1 cellular context compared by ENCODE assay signal in genomic region chr20:34271961-34272360, GRCh38.
TF ChIP-seq lines count a peak whose summit lies in the region.

No MANE protein-coding gene starts in this region.

TF ChIP-seq in IMR-90, 13 proteins besides CTCF, POLR2A, EP300 and RAD21:
- no peak for TF ChIP-seq MXI1 (IDR thresholded peaks at IDR 0.05; ENCODE audit: borderline replicate concordance, low read depth, low read length)
- TF ChIP-seq MAFK (IDR thresholded peaks at IDR 0.05; ENCODE audit: low read depth, low read length): no peak
- TF ChIP-seq RFX5 (IDR thresholded peaks at IDR 0.05; ENCODE audit: low read depth, low read length): no peak
- no peak for TF ChIP-seq SMC3 (IDR thresholded peaks at IDR 0.05; ENCODE audit: low read depth, low read length)
- TF ChIP-seq, protein P1, sequence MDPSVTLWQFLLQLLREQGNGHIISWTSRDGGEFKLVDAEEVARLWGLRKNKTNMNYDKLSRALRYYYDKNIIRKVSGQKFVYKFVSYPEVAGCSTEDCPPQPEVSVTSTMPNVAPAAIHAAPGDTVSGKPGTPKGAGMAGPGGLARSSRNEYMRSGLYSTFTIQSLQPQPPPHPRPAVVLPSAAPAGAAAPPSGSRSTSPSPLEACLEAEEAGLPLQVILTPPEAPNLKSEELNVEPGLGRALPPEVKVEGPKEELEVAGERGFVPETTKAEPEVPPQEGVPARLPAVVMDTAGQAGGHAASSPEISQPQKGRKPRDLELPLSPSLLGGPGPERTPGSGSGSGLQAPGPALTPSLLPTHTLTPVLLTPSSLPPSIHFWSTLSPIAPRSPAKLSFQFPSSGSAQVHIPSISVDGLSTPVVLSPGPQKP (IDR thresholded peaks at IDR 0.05; ENCODE audit: borderline replicate concordance, low read depth, low read length): no peak
TF ChIP-seq in IMR-90: peak in this region for 0.
